25 cellular contexts compared by ENCODE assay signal in genomic region chr7:48077438-48077837, GRCh38. TPM values are rescaled to one million over a fixed set of nuclear protein-coding genes. Genes with fewer than 3 reads are reported as not detected.
DNase-seq lines count a peak whose midpoint lies in the region; ATAC-seq and TF ChIP-seq lines count a peak whose summit lies in the region.
"Had no signal": no experiment of that assay in that cellular context is flagged by ENCODE, and none has a peak within 500 bp of the region (broad histone marks: within the 10 kb centered on the region; RNA-seq: fewer than 3 reads in every experiment).

No MANE protein-coding gene starts in this region.

- no peaks in the 10 kb centered on the region for H4K20me1 ChIP-seq in GM23338 (replicated peaks; ENCODE audit: insufficient read depth)
- H4K20me1 ChIP-seq: BLaER1 had no signal

- DNase-seq in GM23338 (ENCODE audit: low spot score), result no peak
- DNase-seq in Panc1 (ENCODE audit: low read depth, low spot score), result no peak
- DNase-seq in endothelial cell (ENCODE audit: low spot score), result no peak
- DNase-seq in stimulated activated effector memory CD8-positive, alpha-beta T cell treated with anti-CD3 and anti-CD28 coated beads, Interleukin-12 subunit alpha, Interleukin-12 subunit beta, amount 100 ng/mL, for 72 hours (ENCODE audit: low spot score in 2 of 2), result no peak
- DNase-seq in NOMO-1 treated with dmso at 0.1 percent for 144 hours (lab: John Stamatoyannopoulos, UW; ENCODE audit: unreplicated experiment), result no peak
- no peak for DNase-seq in suprapubic skin (ENCODE audit: low spot score in 2 of 2)
- DNase-seq: BE2C; C1 segment of cervical spinal cord; CD4-positive, alpha-beta memory T cell; CD4-positive, CD25-positive, alpha-beta regulatory T cell; CD8-positive, alpha-beta memory T cell; COR-L47; DMS 273 treated with DMSO at 0.1 percent for 48 hours; DMS153; DMS53; DMS79; DND-41; EL; GDM1 had no signal

- CTCF ChIA-PET in Panc1 (lab: Charles Lee), result interaction anchor here (0.7 kb wide), 1 partner anchor 26 kb away, joined by 3 read pairs; no protein-coding TSS in a partner anchor

- H3K27me3 ChIP-seq in GM23338 (ENCODE audit: insufficient read depth) (no peaks in the 10 kb centered on the region), Panc1 (ENCODE audit: control insufficient read depth, insufficient read depth, low read length) (no peaks in the 10 kb centered on the region), suprapubic skin (no peaks in the 10 kb centered on the region)
- H3K27me3 ChIP-seq: BE2C, BLaER1 had no signal

- ATAC-seq in GM23338, result no peak
- no peak for ATAC-seq in Panc1
- no peak for ATAC-seq in stimulated activated effector memory CD8-positive, alpha-beta T cell treated with anti-CD3 and anti-CD28 coated beads, Interleukin-12 subunit alpha, Interleukin-12 subunit beta, amount 100 ng/mL, for 72 hours
- no peak for ATAC-seq in GM19397 (IDR thresholded peaks at IDR 0.05; ENCODE audit: unreplicated experiment)
- ATAC-seq: A549, GM12878 had no signal

- intact Hi-C loops in Panc1 (cut with micrococcal nuclease; ENCODE audit: unreplicated experiment), result no loop called here

- no peaks in the 10 kb centered on the region; the same call in 2 of the 3 replicates for H3K4me1 Mint-ChIP-seq in GM23338
- peaks cover 48% of the 10 kb centered on the region for H3K4me1 Mint-ChIP-seq in endothelial cell (ENCODE audit: unreplicated experiment)
- peaks cover 8% of the 10 kb centered on the region for H3K4me1 Mint-ChIP-seq in stimulated activated effector memory CD8-positive, alpha-beta T cell treated with anti-CD3 and anti-CD28 coated beads, Interleukin-12 subunit alpha, Interleukin-12 subunit beta, amount 100 ng/mL, for 72 hours

- H3K36me3 Mint-ChIP-seq in GM23338 (ENCODE audit: low read depth) (no peaks in the 10 kb centered on the region), endothelial cell (ENCODE audit: low read depth, unreplicated experiment) (no peaks in the 10 kb centered on the region)
- no peaks in the 10 kb centered on the region for H3K36me3 Mint-ChIP-seq in stimulated activated effector memory CD8-positive, alpha-beta T cell treated with anti-CD3 and anti-CD28 coated beads, Interleukin-12 subunit alpha, Interleukin-12 subunit beta, amount 100 ng/mL, for 72 hours
- H3K36me3 Mint-ChIP-seq: CD14-positive monocyte; CD4-positive, alpha-beta memory T cell; CD4-positive, CD25-positive, alpha-beta regulatory T cell; CD8-positive, alpha-beta memory T cell had no signal

- BruUV-seq in Panc1 (replicated peaks; lab: Mats Ljungman, UMichigan), result no TSS peak

- H3K27me3 Mint-ChIP-seq in GM23338 (ENCODE audit: insufficient read depth, low read depth, poor library complexity) (peaks cover 2% of the 10 kb centered on the region), endothelial cell (ENCODE audit: unreplicated experiment) (peaks cover 8% of the 10 kb centered on the region)
- H3K27me3 Mint-ChIP-seq: CD4-positive, alpha-beta memory T cell; CD8-positive, alpha-beta memory T cell had no signal

- TF ChIP-seq EP300 in suprapubic skin (IDR thresholded peaks at IDR 0.05), result no peak

- H3K27ac ChIP-seq in GM23338 (ENCODE audit: low read depth) (no peak overlapping the region), Panc1 (ENCODE audit: low read length) (peak overlapping the region; percentile 12; the same call in 1 of the 2 replicates), suprapubic skin (no peak overlapping the region)
- H3K27ac ChIP-seq: A549, BLaER1 had no signal

- H3K9me3 ChIP-seq in Panc1 (ENCODE audit: control insufficient read depth, insufficient read depth, low read depth, low read length), result no peaks in the 10 kb centered on the region
- H3K9me3 ChIP-seq in suprapubic skin, result no peaks in the 10 kb centered on the region
- H3K9me3 ChIP-seq: A549, BE2C, BLaER1 had no signal

- peak overlapping the region; percentile 56; the same call in 1 of the 2 replicates for H2AFZ ChIP-seq in GM23338

- H3K4me3 ChIP-seq in GM23338, result no peak overlapping the region
- H3K4me3 ChIP-seq in Panc1 (ENCODE audit: low read depth in 2 of 2, low read length in 2 of 2), result no peak overlapping the region
- H3K4me3 ChIP-seq in suprapubic skin, result no peak overlapping the region
- H3K4me3 ChIP-seq: A549, BLaER1, GM12878 had no signal

- H3K4me3 Mint-ChIP-seq in GM23338 (no peak overlapping the region), endothelial cell (ENCODE audit: unreplicated experiment) (no peak overlapping the region)
- no peak overlapping the region for H3K4me3 Mint-ChIP-seq in stimulated activated effector memory CD8-positive, alpha-beta T cell treated with anti-CD3 and anti-CD28 coated beads, Interleukin-12 subunit alpha, Interleukin-12 subunit beta, amount 100 ng/mL, for 72 hours
- H3K4me3 Mint-ChIP-seq: CD14-positive monocyte; CD4-positive, alpha-beta memory T cell; CD4-positive, CD25-positive, alpha-beta regulatory T cell; CD8-positive, alpha-beta memory T cell had no signal

- H3K4me1 ChIP-seq in GM23338 (ENCODE audit: insufficient read depth) (no peaks in the 10 kb centered on the region), Panc1 (ENCODE audit: control insufficient read depth, insufficient read depth, low read length) (peaks cover 6% of the 10 kb centered on the region), suprapubic skin (peaks cover 2% of the 10 kb centered on the region)
- H3K4me1 ChIP-seq: A549, BLaER1 had no signal

- no peaks in the 10 kb centered on the region for H3F3A ChIP-seq in GM23338 (replicated peaks; ENCODE audit: low read depth)

- no peaks in the 10 kb centered on the region for H3K36me3 ChIP-seq in GM23338 (ENCODE audit: insufficient read depth)
- H3K36me3 ChIP-seq in Panc1 (ENCODE audit: control insufficient read depth, insufficient read depth, low read length), result no peaks in the 10 kb centered on the region
- H3K36me3 ChIP-seq in suprapubic skin, result no peaks in the 10 kb centered on the region
- H3K36me3 ChIP-seq: BE2C, BLaER1 had no signal

- H3K27ac Mint-ChIP-seq in GM23338 (no peak overlapping the region), endothelial cell (ENCODE audit: unreplicated experiment) (peak overlapping the region; percentile 94)
- H3K27ac Mint-ChIP-seq in stimulated activated effector memory CD8-positive, alpha-beta T cell treated with anti-CD3 and anti-CD28 coated beads, Interleukin-12 subunit alpha, Interleukin-12 subunit beta, amount 100 ng/mL, for 72 hours, result peak overlapping the region; percentile 12

- in situ Hi-C loops in Panc1 (cut with HindIII; ENCODE audit: low pct_unique_long_range_greater_than_20kb, low sequenced_read_pairs), result loop anchor here (10.0 kb wide), 1 partner anchor 83 kb away; no protein-coding TSS in a partner anchor

- no peaks in the 10 kb centered on the region for H3K79me2 ChIP-seq in GM23338 (replicated peaks; ENCODE audit: insufficient read depth)

- no peaks in the 10 kb centered on the region for H3K9me2 ChIP-seq in GM23338 (ENCODE audit: insufficient read depth)

- POLR2A ChIA-PET in Panc1 (lab: Charles Lee), result interaction anchor here (0.8 kb wide), 1 partner anchor 11 kb away, joined by 3 read pairs; the partner anchor contains the start of gene UPP1

- no peak for TF ChIP-seq POLR2A in suprapubic skin (IDR thresholded peaks at IDR 0.05)

- TF ChIP-seq CTCF in GM23338 (conservative IDR thresholded peaks at IDR 0.05; ENCODE audit: low read depth in 2 of 2) (no peak), Panc1 (IDR thresholded peaks at IDR 0.05) (no peak), endothelial cell (IDR thresholded peaks at IDR 0.05; ENCODE audit: unreplicated experiment) (no peak), suprapubic skin (IDR thresholded peaks at IDR 0.05) (no peak)

- WGBS in suprapubic skin, result 81% methylated on average over 1 of the region's 1 CpG

- H3K9me3 Mint-ChIP-seq in GM23338 (no peaks in the 10 kb centered on the region; the same call in 2 of the 3 replicates), endothelial cell (ENCODE audit: unreplicated experiment) (no peaks in the 10 kb centered on the region)
- H3K9me3 Mint-ChIP-seq in stimulated activated effector memory CD8-positive, alpha-beta T cell treated with anti-CD3 and anti-CD28 coated beads, Interleukin-12 subunit alpha, Interleukin-12 subunit beta, amount 100 ng/mL, for 72 hours, result peaks cover under 1% of the 10 kb centered on the region
- H3K9me3 Mint-ChIP-seq: CD14-positive monocyte; CD4-positive, alpha-beta memory T cell had no signal

- H3K4me2 ChIP-seq in GM23338, result no peak overlapping the region
- H3K4me2 ChIP-seq: A549, BLaER1 had no signal

RNA-seq across cellular contexts. Expression of gene UPP1, which starts 11.6 kb away (rescaled TPM):
- 22.7 and 28.6 TPM in 2 replicates for total RNA-seq in GM23338 (2014; rRNA removed; shearing (Covaris generic))
- 43.5 and 44.1 TPM in 2 replicates for polyA plus RNA-seq in GM23338 (2016; fragmentation: Nextera tagmentation; extraction: Ambion mirVana)
- total RNA-seq in Panc1 (2021; ENCODE audit: unreplicated experiment), result 331 TPM
- polyA plus RNA-seq in Panc1 (2012; ENCODE audit: insufficient read length), result 234 TPM
- total RNA-seq in endothelial cell (ENCODE audit: unreplicated experiment), result 77.4 TPM
- 10 to 100 TPM in 1 of 4 donors, 1 to 10 TPM in 3; 2.2 to 11.9 (median 4.2) TPM for total RNA-seq in suprapubic skin

RNA-seq across cellular contexts. Expression of gene C7orf57, which starts 42.1 kb away (rescaled TPM):
- total RNA-seq in GM23338 (2014; rRNA removed; shearing (Covaris generic)), result 0.42 and 1.6 TPM in 2 replicates
- 1.7 and 2.1 TPM in 2 replicates for polyA plus RNA-seq in GM23338 (2016; fragmentation: Nextera tagmentation; extraction: Ambion mirVana)
- total RNA-seq in Panc1 (2021; ENCODE audit: unreplicated experiment) (3.2 TPM), endothelial cell (ENCODE audit: unreplicated experiment) (not detected), suprapubic skin (not detected)
- 1.4 TPM for polyA plus RNA-seq in Panc1 (2012; ENCODE audit: insufficient read length)
- total RNA-seq: CD4-positive, alpha-beta memory T cell; CD4-positive, CD25-positive, alpha-beta regulatory T cell; GM12878 had no signal
- polyA plus RNA-seq: CD14-positive monocyte; CD4-positive, CD25-positive, alpha-beta regulatory T cell; CD8-positive, alpha-beta memory T cell had no signal

RNA-seq across cellular contexts. Expression of gene SUN3, which starts 48.5 kb away (rescaled TPM):
- total RNA-seq in GM23338 (2014; rRNA removed; shearing (Covaris generic)), result 0.52 TPM in 1 of 2 replicates, not detected in the other
- polyA plus RNA-seq in GM23338 (2016; fragmentation: Nextera tagmentation; extraction: Ambion mirVana), result 1.0 TPM in 1 of 2 replicates, not detected in the other
- total RNA-seq in Panc1 (2021; ENCODE audit: unreplicated experiment) (0.49 TPM), endothelial cell (ENCODE audit: unreplicated experiment) (not detected), suprapubic skin (not detected)
- polyA plus RNA-seq in Panc1 (2012; ENCODE audit: insufficient read length), result not detected
- total RNA-seq: CD4-positive, alpha-beta memory T cell; CD4-positive, CD25-positive, alpha-beta regulatory T cell; CD8-positive, alpha-beta memory T cell; Daoy; GM12878 had no signal
- polyA plus RNA-seq: A549; CD14-positive monocyte; CD4-positive, CD25-positive, alpha-beta regulatory T cell; CD8-positive, alpha-beta memory T cell had no signal
